Comparison of ENCODE assay signal across 9 cellular contexts in genomic region chr3:170128977-170129431, GRCh38. TPM values are rescaled to one million over a fixed set of nuclear protein-coding genes. Genes with fewer than 3 reads are reported as not detected.
DNase-seq lines count a peak whose midpoint lies in the region; ATAC-seq and TF ChIP-seq lines count a peak whose summit lies in the region.
"Had no signal": no experiment of that assay in that cellular context is flagged by ENCODE, and none has a peak within 500 bp of the region (broad histone marks: within the 10 kb centered on the region; RNA-seq: fewer than 3 reads in every experiment).

No MANE protein-coding gene starts in this region.

- H3K27me3 Mint-ChIP-seq in activated naive CD8-positive, alpha-beta T cell: no peaks in the 10 kb centered on the region

- TF ChIP-seq CTCF in spleen (IDR thresholded peaks at IDR 0.05 in 8 of 11, conservative IDR thresholded peaks at IDR 0.05 in 3 of 11) (no peak), ovary (IDR thresholded peaks at IDR 0.05) (no peak)

- H3K9me3 ChIP-seq in spleen: peaks cover 0 to 14% (median 11%) of the 10 kb centered on the region in 8 donors
- no peaks in the 10 kb centered on the region for H3K9me3 ChIP-seq in ovary
- H3K9me3 ChIP-seq: pancreas had no signal

- whole genome bisulfite sequencing in spleen, 5 donors: 86 to 93% (median 92%) methylated on average over 1 of the region's 1 CpG
- WGBS in ovary, 3 donors: 88 to 98% (median 97%) methylated on average over 1 of the region's 1 CpG

- H3K27me3 ChIP-seq in spleen (replicated peaks in 1 of 7): no peaks in the 10 kb centered on the region
- no peaks in the 10 kb centered on the region for H3K27me3 ChIP-seq in ovary
- H3K27me3 ChIP-seq: pancreas had no signal

- H3K4me3 ChIP-seq in spleen: no peak overlapping the region
- no peak overlapping the region for H3K4me3 ChIP-seq in ovary
- H3K4me3 ChIP-seq: pancreas had no signal

- H3K27ac ChIP-seq in spleen: peak overlapping the region in 6 of 8 donors; percentile 8 to 67 (median 38)
- no peak overlapping the region for H3K27ac ChIP-seq in ovary
- H3K27ac ChIP-seq: pancreas had no signal

- peaks cover 0 to 46% (median 22%) of the 10 kb centered on the region in 6 donors for H3K4me1 ChIP-seq in spleen
- no peaks in the 10 kb centered on the region for H3K4me1 ChIP-seq in ovary (ENCODE audit: insufficient read depth)
- H3K4me1 ChIP-seq: pancreas had no signal

- H3K4me1 Mint-ChIP-seq in activated naive CD8-positive, alpha-beta T cell (ENCODE audit: low read depth): peaks cover 35% of the 10 kb centered on the region

- intact Hi-C loops in spleen (cut with DNase I; ENCODE audit: low total_unique reads): no loop called here
- intact Hi-C loops in ovary (cut with DNase I): no loop called here

- no peak for TF ChIP-seq POLR2A in spleen (IDR thresholded peaks at IDR 0.05)
- TF ChIP-seq POLR2A in ovary (IDR thresholded peaks at IDR 0.05): no peak

- TF ChIP-seq EP300 in ovary (IDR thresholded peaks at IDR 0.05): no peak

- H3K36me3 ChIP-seq in spleen: peaks cover 0 to 85% (median 31%) of the 10 kb centered on the region in 6 donors
- H3K36me3 ChIP-seq in ovary: no peaks in the 10 kb centered on the region

- peak; percentile 29 for DNase-seq in NCI-H748 (lab: John Stamatoyannopoulos, UW; ENCODE audit: unreplicated experiment)
- DNase-seq in NCI-H748 treated with DMSO at 0.1 percent for 48 hours (lab: John Stamatoyannopoulos, UW): no peak
- DNase-seq in HT1080 (ENCODE audit: low read depth): peak; percentile 73
- no peak for DNase-seq in spleen
- no peak for DNase-seq in ovary
- DNase-seq in NCI-H510A treated with DMSO at 0.1 percent for 48 hours (lab: John Stamatoyannopoulos, UW): no peak
- DNase-seq: pancreas had no signal

- peak; percentile 34 for ATAC-seq in GM21619 (IDR thresholded peaks at IDR 0.05; ENCODE audit: unreplicated experiment)

- peak overlapping the region; percentile 51 for H3K4me3 Mint-ChIP-seq in activated naive CD8-positive, alpha-beta T cell

- peaks cover 15% of the 10 kb centered on the region for H3K36me3 Mint-ChIP-seq in activated naive CD8-positive, alpha-beta T cell

- peaks cover 4% of the 10 kb centered on the region for H3K9me3 Mint-ChIP-seq in activated naive CD8-positive, alpha-beta T cell (ENCODE audit: low read depth)

- H3K27ac Mint-ChIP-seq in activated naive CD8-positive, alpha-beta T cell: peak overlapping the region; percentile 76

RNA-seq across cellular contexts. Expression of gene PHC3, which starts 52.5 kb away (rescaled TPM):
- total RNA-seq in HT1080 (2014; rRNA removed; shearing (Covaris generic)): 10.7 and 21.2 TPM in 2 replicates
- polyA plus RNA-seq in HT1080 (2015; cell fraction: cytosol; rRNA removed): 19.4 and 26.9 TPM in 2 replicates
- 50.0 and 107 TPM in 2 replicates for polyA plus RNA-seq in HT1080 (2015; cell fraction: nucleus; rRNA removed)
- total RNA-seq in spleen (100 to 1,000 TPM in 3 of 7 donors, 10 to 100 TPM in 4; 87.5 to 130 (median 98.3) TPM), ovary (100 to 1,000 TPM in 1 of 7 donors, 10 to 100 TPM in 6; 43.3 to 121 (median 91.3) TPM)
- polyA plus RNA-seq in spleen (1 to 10 TPM; 4.9 to 7.3 (median 6.3) TPM), ovary (10 to 100 TPM in 1 of 2 donors, 1 to 10 TPM in 1; 9.9 to 37.8 TPM)

Comparison
In these comparisons a context has a peak if more than half of its experiments do, and no peak if none do; other contexts are left out.
1. DNase-seq: peak in NCI-H748 (single experiment) and HT1080 (single experiment); none in NCI-H748 treated with DMSO at 0.1 percent for 48 hours (single experiment), spleen (single experiment), ovary (0 of 5) and NCI-H510A treated with DMSO at 0.1 percent for 48 hours (single experiment).
2. H3K27ac ChIP-seq: peak in spleen (6 of 8); none in ovary (0 of 2).